In genomic region chr15:78988361-78988911, GRCh38 we compare ENCODE assay signal across 7 cellular contexts. TPM values are rescaled to one million over a fixed set of nuclear protein-coding genes. Genes with fewer than 3 reads are reported as not detected.
DNase-seq lines count a peak whose midpoint lies in the region; ATAC-seq, FAIRE-seq and TF ChIP-seq lines count a peak whose summit lies in the region.

No MANE protein-coding gene starts in this region.

- H3K27me3 ChIP-seq in thoracic aorta (replicated peaks; ENCODE audit: insufficient read depth), result no peaks in the 10 kb centered on the region

- H3K27ac ChIP-seq in thoracic aorta, result peak overlapping the region; percentile 35 to 48

- H3K4me1 ChIP-seq in thoracic aorta (ENCODE audit: control insufficient read depth in 1 of 2, low read depth in 2 of 2), result peaks cover 11% of the 10 kb centered on the region in 2 donors

- H3K4me3 ChIP-seq in thoracic aorta, result no peak overlapping the region

- FAIRE-seq in GM19239 (lab: Jason Lieb, UNC), result no peak

- ATAC-seq in thoracic aorta (ENCODE audit: insufficient number of reproducible peaks, low FRiP score, low read depth) (peak; percentile 65), GM19467 (IDR thresholded peaks at IDR 0.05; ENCODE audit: unreplicated experiment) (no peak)

- H3K9me3 ChIP-seq in thoracic aorta, result no peaks in the 10 kb centered on the region

- H3K36me3 ChIP-seq in thoracic aorta, result no peaks in the 10 kb centered on the region

- no peak for TF ChIP-seq CTCF in thoracic aorta (IDR thresholded peaks at IDR 0.05)

- DNase-seq in GM19240 (ENCODE audit: insufficient read length, low spot score) (peak; percentile 40), KG1 (lab: John Stamatoyannopoulos, UW) (peak; percentile 11), brain pericyte (ENCODE audit: low read depth, low spot score) (peak; percentile 77), left kidney (ENCODE audit: low read depth, low spot score) (peak; percentile 84), thoracic aorta (ENCODE audit: low spot score) (peak; percentile 42), GM19239 (ENCODE audit: insufficient read length, low spot score) (no peak)

RNA-seq across cellular contexts. Expression of gene CTSH, which starts 43.6 kb away (rescaled TPM):
- 100 to 1,000 TPM; 136 to 149 TPM for total RNA-seq in thoracic aorta
